Comparison of ENCODE assay signal across 20 cellular contexts in genomic region chr4:48688953-48689352, GRCh38.
"Had no signal": no experiment of that assay in that cellular context is flagged by ENCODE, and none has a peak within 500 bp of the region (broad histone marks: within the 10 kb centered on the region; RNA-seq: fewer than 3 reads in every experiment).

No MANE protein-coding gene starts in this region.

- H3K27me3 Mint-ChIP-seq: naive thymus-derived CD8-positive, alpha-beta T cell; progenitor cell of endocrine pancreas; stimulated activated memory B cell treated with anti-CD40 and anti-IgM and Interleukin-4, amounts not matched to agents 10 μg/mL and 1 μg/mL and 100 μg/mL, for 72 hours; stimulated activated naive CD8-positive, alpha-beta T cell treated with anti-CD3 and anti-CD28 coated beads, Interleukin-15, amount 100 ng/mL, for 72 hours had no signal

- H3K27ac Mint-ChIP-seq: progenitor cell of endocrine pancreas; stimulated activated memory B cell treated with anti-CD40 and anti-IgM and Interleukin-4, amounts not matched to agents 10 μg/mL and 1 μg/mL and 100 μg/mL, for 72 hours; stimulated activated naive CD8-positive, alpha-beta T cell treated with anti-CD3 and anti-CD28 coated beads, Interleukin-15, amount 100 ng/mL, for 72 hours had no signal

- H3K4me3 ChIP-seq: colonic mucosa, mucosa of descending colon, smooth muscle cell, testis, tibial nerve, upper lobe of right lung, vagina had no signal

- DNase-seq: colonic mucosa; dermis blood vessel endothelial cell; foreskin melanocyte; head of caudate nucleus; hippocampal formation; kidney glomerular epithelial cell; mammary epithelial cell; mucosa of descending colon; naive thymus-derived CD8-positive, alpha-beta T cell; right cardiac atrium; stimulated activated CD4-positive, alpha-beta T cell treated with anti-CD3 and anti-CD28 coated beads, Interleukin-4, amount 100 ng/mL, for 1 hour; stimulated activated naive CD8-positive, alpha-beta T cell treated with anti-CD3 and anti-CD28 coated beads, Interleukin-15, amount 100 ng/mL, for 72 hours; testis; upper lobe of right lung had no signal

- H3K27ac ChIP-seq: colonic mucosa, testis, tibial nerve, upper lobe of right lung, vagina had no signal

- H3K36me3 ChIP-seq: colonic mucosa, tibial nerve, upper lobe of right lung, vagina had no signal

- H3K9me3 ChIP-seq: colonic mucosa, mucosa of descending colon, testis, tibial nerve, upper lobe of right lung, vagina had no signal

- ATAC-seq: mucosa of descending colon; naive thymus-derived CD8-positive, alpha-beta T cell; right cardiac atrium; stimulated activated memory B cell treated with anti-CD40 and anti-IgM and Interleukin-4, amounts not matched to agents 10 μg/mL and 1 μg/mL and 100 μg/mL, for 72 hours; stimulated activated naive CD8-positive, alpha-beta T cell treated with anti-CD3 and anti-CD28 coated beads, Interleukin-15, amount 100 ng/mL, for 72 hours; upper lobe of right lung had no signal

- H3K4me1 ChIP-seq: colonic mucosa, vagina had no signal

- H3K27me3 ChIP-seq: colonic mucosa, testis, tibial nerve, upper lobe of right lung, vagina had no signal

- H3K4me2 ChIP-seq: smooth muscle cell had no signal

- H3K4me3 Mint-ChIP-seq: naive thymus-derived CD8-positive, alpha-beta T cell; neural crest cell; stimulated activated memory B cell treated with anti-CD40 and anti-IgM and Interleukin-4, amounts not matched to agents 10 μg/mL and 1 μg/mL and 100 μg/mL, for 72 hours; stimulated activated naive CD8-positive, alpha-beta T cell treated with anti-CD3 and anti-CD28 coated beads, Interleukin-15, amount 100 ng/mL, for 72 hours had no signal

- H3K9me3 Mint-ChIP-seq: naive thymus-derived CD8-positive, alpha-beta T cell; neural crest cell; stimulated activated memory B cell treated with anti-CD40 and anti-IgM and Interleukin-4, amounts not matched to agents 10 μg/mL and 1 μg/mL and 100 μg/mL, for 72 hours; stimulated activated naive CD8-positive, alpha-beta T cell treated with anti-CD3 and anti-CD28 coated beads, Interleukin-15, amount 100 ng/mL, for 72 hours had no signal
